ENCODE assay signal across 1 cellular context in the genomic region with DNA sequence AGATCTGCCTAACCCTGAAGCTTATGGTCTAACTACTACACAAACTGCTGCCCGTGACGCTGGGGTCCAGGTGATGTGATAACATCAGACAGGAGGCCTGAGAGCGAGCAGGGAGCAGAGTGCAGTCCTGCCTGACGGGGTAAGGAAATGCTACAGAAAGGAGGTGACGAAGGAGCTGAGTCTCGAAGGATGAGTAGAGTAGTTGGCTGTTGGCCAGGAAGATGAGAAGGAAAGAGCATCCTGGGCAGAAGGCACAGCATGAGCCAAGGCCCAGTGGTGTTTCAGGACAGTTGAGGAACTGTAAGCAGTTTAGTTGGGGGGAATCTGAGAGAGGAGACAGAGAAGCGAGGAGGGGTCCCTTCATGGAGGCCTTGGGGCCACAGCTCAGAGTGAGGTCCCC.
TF ChIP-seq lines count a peak whose summit lies in the region.

No MANE protein-coding gene starts in this region.

TF ChIP-seq in endothelial cell of umbilical vein, 7 proteins besides CTCF, POLR2A, EP300 and RAD21:
- TF ChIP-seq MYC (IDR thresholded peaks at IDR 0.05; ENCODE audit: low read depth, low read length) (no peak), POLR2AphosphoS5 (IDR thresholded peaks at IDR 0.05; ENCODE audit: insufficient read depth, low read depth, low read length) (no peak), JUN (IDR thresholded peaks at IDR 0.05; ENCODE audit: borderline replicate concordance, insufficient read depth, insufficient read length, low read depth) (no peak), FOS (IDR thresholded peaks at IDR 0.05; ENCODE audit: borderline replicate concordance, insufficient read depth, low read length) (no peak), EZH2 (IDR thresholded peaks at IDR 0.05; ENCODE audit: borderline replicate concordance, low read depth, low read length, severe bottlenecking) (no peak), GATA2 (IDR thresholded peaks at IDR 0.05; ENCODE audit: insufficient read depth, insufficient read length, low read depth, low read length) (no peak)
- TF ChIP-seq, protein P1, sequence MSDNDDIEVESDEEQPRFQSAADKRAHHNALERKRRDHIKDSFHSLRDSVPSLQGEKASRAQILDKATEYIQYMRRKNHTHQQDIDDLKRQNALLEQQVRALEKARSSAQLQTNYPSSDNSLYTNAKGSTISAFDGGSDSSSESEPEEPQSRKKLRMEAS (IDR thresholded peaks at IDR 0.05; ENCODE audit: insufficient read depth, insufficient read length): no peak
